ENCODE assay signal across 8 cellular contexts in the genomic region with DNA sequence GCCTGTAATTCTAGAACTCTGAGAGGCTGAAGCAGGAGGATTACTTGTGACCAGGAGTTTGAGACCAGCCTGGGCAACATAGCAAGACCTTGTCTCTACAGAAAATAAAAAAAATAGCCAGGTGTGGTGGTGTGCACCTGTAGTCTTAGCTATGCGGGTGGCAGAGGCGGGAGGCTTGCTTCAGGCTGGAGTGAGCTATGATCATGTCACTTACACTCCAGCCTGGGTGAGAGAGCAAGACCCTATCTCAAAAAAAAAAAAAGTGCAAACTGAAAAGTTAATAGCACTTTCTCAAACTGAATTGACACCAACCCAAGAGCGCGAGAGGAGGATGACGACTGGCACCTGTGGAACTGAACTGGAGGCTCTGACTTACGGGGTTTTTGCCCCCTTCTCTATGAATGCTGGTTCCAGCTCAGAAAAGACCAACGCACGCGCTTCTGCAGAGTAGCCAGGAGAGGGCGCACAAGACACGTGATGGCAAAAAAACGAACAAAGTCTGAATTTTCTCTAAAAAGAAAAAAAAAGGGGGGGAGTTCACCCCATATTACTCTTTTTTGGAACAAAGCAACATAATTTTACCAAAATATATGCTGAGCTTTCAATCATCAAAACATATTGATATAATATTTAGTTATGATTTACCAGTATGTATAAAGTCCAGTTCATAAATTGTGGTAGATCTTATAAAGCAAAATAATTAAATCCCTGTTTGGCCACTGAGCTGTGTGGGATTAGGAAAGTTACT. TPM values are rescaled to one million over a fixed set of nuclear protein-coding genes. Genes with fewer than 3 reads are reported as not detected.
DNase-seq lines count a peak whose midpoint lies in the region; ATAC-seq, FAIRE-seq and TF ChIP-seq lines count a peak whose summit lies in the region.

No MANE protein-coding gene starts in this region.

- POLR2A ChIA-PET in A549 (lab: Yijun Ruan, JAX), result interaction anchor here (1.3 to 1.9 kb wide), 3 partner anchors 192 to 346 kb away, joined by 4 to 7 read pairs (median 6); partner anchors contain the start of gene COPG1

- ATAC-seq in A549, result peak; percentile 62 to 78; a peak in 4 of 6 replicates
- ATAC-seq in mucosa of descending colon, result peak; percentile 62
- peak; percentile 56 for ATAC-seq in stimulated activated naive CD8-positive, alpha-beta T cell treated with anti-CD3 and anti-CD28 coated beads, Interleukin-15, Interleukin-2, amounts not matched to agents 100 U/mL and 50 U/mL, for 24 hours
- ATAC-seq in HG02642 (IDR thresholded peaks at IDR 0.05; ENCODE audit: poor library complexity, unreplicated experiment), result no peak

- no peak for FAIRE-seq in A549 (lab: Jason Lieb, UNC)
- FAIRE-seq in GM18507 (lab: Jason Lieb, UNC), result peak; percentile 71

- peak; percentile 82 to 84 for TF ChIP-seq RAD21 in A549 (conservative IDR thresholded peaks at IDR 0.05 in 1 of 2, IDR thresholded peaks at IDR 0.05 in 1 of 2)

- H3K4me3 ChIP-seq in A549 (no peak overlapping the region), mucosa of descending colon (no peak overlapping the region)

- H3K9me3 ChIP-seq in A549 (no peaks in the 10 kb centered on the region), mucosa of descending colon (no peaks in the 10 kb centered on the region)

- CTCF ChIA-PET in A549 (lab: Yijun Ruan, JAX), result interaction anchor here (0.6 to 3.3 kb wide), 66 partner anchors 8 to 1013 kb away, joined by 3 to 27 read pairs (median 4); partner anchors contain the start of genes CFAP92 and RAB43

- H3K4me2 ChIP-seq in A549, result no peak overlapping the region

- TF ChIP-seq CTCF in A549 (IDR thresholded peaks at IDR 0.05), result peak; percentile 82
- peak; percentile 81 for TF ChIP-seq CTCF in mucosa of descending colon (IDR thresholded peaks at IDR 0.05)

- H3K27ac ChIP-seq in A549, result no peak overlapping the region

- 5% methylated on average over 12 of the region's 12 CpGs for WGBS in A549 (ENCODE audit: missing lambda C conversion rate)

- no peak for TF ChIP-seq POLR2A in A549 (IDR thresholded peaks at IDR 0.05; ENCODE audit: low read length)

- DNase-seq in A549 (ENCODE audit: low read depth in 1 of 2, low spot score in 1 of 2) (peak in 1 of 2 experiments; percentile 37), GM18507 (ENCODE audit: extremely low spot score, insufficient read length, low read depth) (peak; percentile 32), NCI-H526 treated with DMSO at 0.1 percent for 48 hours (lab: John Stamatoyannopoulos, UW) (peak; percentile 13), ecto neural progenitor cell (ENCODE audit: low spot score) (peak; percentile 64), mucosa of descending colon (peak in 2 of 3 donors; percentile 50 to 55)
- peak; percentile 64 for DNase-seq in activated CD4-positive, alpha-beta T cell treated with anti-CD3 and anti-CD28 coated beads, Interleukin-2, amount 50 U/mL, for 1 hour
- DNase-seq in stimulated activated naive CD8-positive, alpha-beta T cell treated with anti-CD3 and anti-CD28 coated beads, Interleukin-15, Interleukin-2, amounts not matched to agents 100 U/mL and 50 U/mL, for 24 hours, result peak; percentile 69

- no peak for TF ChIP-seq EP300 in A549 (IDR thresholded peaks at IDR 0.05)

- intact Hi-C loops in mucosa of descending colon (cut with DNase I, micrococcal nuclease), result loop anchor here in 1 of 2 donors (10.0 kb wide), 1 partner anchor 275 kb away; the partner anchor contains the start of gene COPG1

- H3K36me3 ChIP-seq in mucosa of descending colon (ENCODE audit: low read depth), result no peaks in the 10 kb centered on the region

- no peaks in the 10 kb centered on the region for H3K4me1 ChIP-seq in A549
- H3K4me1 ChIP-seq in mucosa of descending colon (ENCODE audit: low read depth), result no peaks in the 10 kb centered on the region

TF ChIP-seq in A549, 52 proteins besides CTCF, POLR2A, EP300 and RAD21:
- TF ChIP-seq SMC3 (IDR thresholded peaks at IDR 0.05) (peak; percentile 62), NPAS2 (CRISPR knock-in tag; IDR thresholded peaks at IDR 0.05; ENCODE audit: borderline replicate concordance) (no peak), CBX2 (IDR thresholded peaks at IDR 0.05; ENCODE audit: borderline replicate concordance, low read depth) (no peak), RNF2 (IDR thresholded peaks at IDR 0.05; ENCODE audit: borderline replicate concordance, low read depth) (no peak)
TF ChIP-seq in A549: peak in this region for 1.

RNA-seq across cellular contexts. Expression of gene CFAP92, which starts 23.7 kb away (rescaled TPM):
- polyA plus RNA-seq in A549 (2011; rRNA removed) (0.05 TPM in 1 of 2 replicates, not detected in the other), A549 (2017; fragmentation: RNase III; extraction: RNeasy Plus Mini Kit Qiagen cat#74134 plus additional on column Dnase treatment) (not detected in 3 replicates)
- 0.03 TPM in 1 of 2 replicates, not detected in the other for polyA plus RNA-seq in A549 (2012; cell fraction: cytosol; rRNA removed)
- 0.01 TPM in 2 replicates for polyA plus RNA-seq in A549 (2012; cell fraction: nucleus; rRNA removed)
- polyA minus RNA-seq in A549 (2011; rRNA and poly(A)+ RNA removed), result not detected in 2 replicates
- total RNA-seq in mucosa of descending colon, result 1 to 10 TPM; 1.1 to 1.5 (median 1.3) TPM

RNA-seq across cellular contexts. Expression of gene EFCC1, which starts 30.9 kb away (rescaled TPM):
- polyA plus RNA-seq in A549 (2011; rRNA removed) (0.04 and 0.07 TPM in 2 replicates), A549 (2017; fragmentation: RNase III; extraction: RNeasy Plus Mini Kit Qiagen cat#74134 plus additional on column Dnase treatment) (not detected in 3 replicates)
- 0.03 TPM in 2 replicates for polyA plus RNA-seq in A549 (2012; cell fraction: cytosol; rRNA removed)
- 0.01 TPM in 1 of 2 replicates, not detected in the other for polyA plus RNA-seq in A549 (2012; cell fraction: nucleus; rRNA removed)
- polyA minus RNA-seq in A549 (2011; rRNA and poly(A)+ RNA removed), result not detected in 2 replicates
- 10 to 100 TPM in 1 of 3 donors, 1 to 10 TPM in 2; 1.8 to 12.0 (median 3.6) TPM for total RNA-seq in mucosa of descending colon
